ENCODE assay signal across 1 cellular context in the genomic region with DNA sequence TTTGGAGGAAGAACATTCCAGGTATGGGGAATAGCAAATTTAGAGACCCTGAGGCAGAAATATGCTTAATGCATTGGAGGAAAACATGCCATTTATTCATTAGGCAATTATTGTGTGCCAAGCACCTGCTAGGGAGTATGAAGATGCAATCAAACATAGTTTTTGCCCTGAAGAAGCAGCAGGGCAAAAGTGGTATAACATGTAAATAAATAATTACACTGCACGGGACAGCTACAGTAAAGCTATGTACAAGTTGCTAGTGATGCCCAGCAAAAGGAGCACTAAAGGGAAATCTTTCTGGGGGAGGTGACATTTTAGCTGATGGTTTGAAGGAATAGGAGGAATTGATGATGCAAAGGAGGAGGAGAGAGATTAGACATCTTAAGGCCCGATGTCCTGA.
TF ChIP-seq lines count a peak whose summit lies in the region.

No MANE protein-coding gene starts in this region.

TF ChIP-seq in SK-N-SH, 30 proteins besides CTCF, POLR2A, EP300 and RAD21 (continued from another document):
- TF ChIP-seq, protein P1, sequence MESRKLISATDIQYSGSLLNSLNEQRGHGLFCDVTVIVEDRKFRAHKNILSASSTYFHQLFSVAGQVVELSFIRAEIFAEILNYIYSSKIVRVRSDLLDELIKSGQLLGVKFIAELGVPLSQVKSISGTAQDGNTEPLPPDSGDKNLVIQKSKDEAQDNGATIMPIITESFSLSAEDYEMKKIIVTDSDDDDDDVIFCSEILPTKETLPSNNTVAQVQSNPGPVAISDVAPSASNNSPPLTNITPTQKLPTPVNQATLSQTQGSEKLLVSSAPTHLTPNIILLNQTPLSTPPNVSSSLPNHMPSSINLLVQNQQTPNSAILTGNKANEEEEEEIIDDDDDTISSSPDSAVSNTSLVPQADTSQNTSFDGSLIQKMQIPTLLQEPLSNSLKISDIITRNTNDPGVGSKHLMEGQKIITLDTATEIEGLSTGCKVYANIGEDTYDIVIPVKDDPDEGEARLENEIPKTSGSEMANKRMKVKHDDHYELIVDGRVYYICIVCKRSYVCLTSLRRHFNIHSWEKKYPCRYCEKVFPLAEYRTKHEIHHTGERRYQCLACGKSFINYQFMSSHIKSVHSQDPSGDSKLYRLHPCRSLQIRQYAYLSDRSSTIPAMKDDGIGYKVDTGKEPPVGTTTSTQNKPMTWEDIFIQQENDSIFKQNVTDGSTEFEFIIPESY (IDR thresholded peaks at IDR 0.05; ENCODE audit: borderline replicate concordance, low read depth): no peak
- no peak for TF ChIP-seq EZH2phosphoT487 (IDR thresholded peaks at IDR 0.05; ENCODE audit: borderline replicate concordance, low read depth)
- no peak for TF ChIP-seq FOXJ3 (CRISPR knock-in tag; IDR thresholded peaks at IDR 0.05)
- no peak for TF ChIP-seq SIN3A (IDR thresholded peaks at IDR 0.05; ENCODE audit: borderline replicate concordance, low read depth, low read length)
TF ChIP-seq in SK-N-SH: peak in this region for 0.
